In the genomic region with DNA sequence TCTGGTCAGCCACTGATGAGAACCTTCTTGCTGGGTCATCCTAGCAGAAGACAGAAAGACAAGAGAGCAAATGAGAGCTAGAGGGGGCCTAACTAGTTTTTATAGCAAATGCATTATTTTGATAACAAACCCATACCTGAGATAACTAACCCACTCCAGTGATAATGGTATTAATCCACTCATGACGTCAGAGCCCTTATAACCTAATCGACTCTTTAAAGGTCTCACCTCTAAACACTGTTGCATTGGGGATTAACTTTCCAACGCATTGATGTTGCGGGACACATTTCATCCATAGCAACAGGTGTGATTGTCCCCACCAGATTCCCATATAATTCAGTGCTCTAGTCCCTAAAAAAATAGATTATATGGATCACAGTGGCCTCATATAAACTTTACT, we compare ENCODE assay signal across 29 cellular contexts.
DNase-seq lines count a peak whose midpoint lies in the region; ATAC-seq, FAIRE-seq and TF ChIP-seq lines count a peak whose summit lies in the region.
"Had no signal": no experiment of that assay in that cellular context is flagged by ENCODE, and none has a peak within 500 bp of the region (broad histone marks: within the 10 kb centered on the region; RNA-seq: fewer than 3 reads in every experiment).

No MANE protein-coding gene starts in this region.

- TF ChIP-seq POLR2A in HepG2 (IDR thresholded peaks at IDR 0.05; ENCODE audit: insufficient read depth in 1 of 2, low read depth in 2 of 2, low read length in 2 of 2) (no peak), right lobe of liver (IDR thresholded peaks at IDR 0.05) (no peak)

- TF ChIP-seq EP300 in HepG2 (IDR thresholded peaks at IDR 0.05; ENCODE audit: low read depth in 2 of 2, low read length in 2 of 2) (no peak), HepG2 (CRISPR knock-in tag; IDR thresholded peaks at IDR 0.05; ENCODE audit: borderline replicate concordance) (no peak)

- DNase-seq in HepG2 (ENCODE audit: low spot score) (no peak), right lobe of liver (no peak)
- DNase-seq: 8988T; ACHN; AML-193; BE2C; C1 segment of cervical spinal cord; Caco-2; Calu3; CD4-positive, alpha-beta memory T cell; CD4-positive, alpha-beta T cell; CD4-positive, CD25-positive, alpha-beta regulatory T cell; CD8-positive, alpha-beta memory T cell; CD8-positive, alpha-beta T cell; COR-L47; DMS 273 treated with DMSO at 0.1 percent for 48 hours; DMS153; DMS53; DMS79; DMS79 treated with DMSO at 0.1 percent for 48 hours; DND-41; EL had no signal

- H3K4me2 ChIP-seq in HepG2 (ENCODE audit: low read depth, low read length), result no peak overlapping the region
- H3K4me2 ChIP-seq: A549; BLaER1; BLaER1 treated with 17β-estradiol and CSF1 and Interleukin-3, amounts not matched to agents 10 nM and 100 nM had no signal

- in situ Hi-C loops in HepG2 (cut with HindIII; ENCODE audit: extremely low pct_ligation_motif_present, low pct_unique_long_range_greater_than_20kb), result no loop called here

- H3K4me3 ChIP-seq in HepG2 (replicated peaks in 1 of 3; ENCODE audit: insufficient read depth in 1 of 3, low read depth in 2 of 3, low read length in 3 of 3) (no peak overlapping the region), right lobe of liver (no peak overlapping the region)
- H3K4me3 ChIP-seq: A549; BLaER1; BLaER1 treated with 17β-estradiol and CSF1 and Interleukin-3, amounts not matched to agents 10 nM and 100 nM had no signal

- no peak for ATAC-seq in HepG2
- ATAC-seq in right lobe of liver, result no peak
- ATAC-seq: A549; CD8-positive, alpha-beta T cell had no signal

- H3K9me3 ChIP-seq in HepG2 (ENCODE audit: low read length), result no peaks in the 10 kb centered on the region
- no peaks in the 10 kb centered on the region for H3K9me3 ChIP-seq in right lobe of liver
- H3K9me3 ChIP-seq: A549; BE2C; BLaER1; BLaER1 treated with 17β-estradiol and CSF1 and Interleukin-3, amounts not matched to agents 10 nM and 100 nM; Caco-2 had no signal

- TF ChIP-seq RAD21 in HepG2 (CRISPR knock-in tag; IDR thresholded peaks at IDR 0.05), result no peak

- H2AFZ ChIP-seq in HepG2 (ENCODE audit: low read length), result no peak overlapping the region

- no peak overlapping the region for H3K9ac ChIP-seq in HepG2 (ENCODE audit: insufficient read depth, low read depth, low read length)
- H3K9ac ChIP-seq: BLaER1; BLaER1 treated with 17β-estradiol and CSF1 and Interleukin-3, amounts not matched to agents 10 nM and 100 nM had no signal

- POLR2A ChIA-PET in HepG2 (lab: Yijun Ruan, JAX), result no interaction called here

- H3K36me3 ChIP-seq in HepG2 (replicated peaks in 1 of 2; ENCODE audit: control insufficient read depth in 1 of 2, insufficient read depth in 2 of 2, low read length in 2 of 2) (no peaks in the 10 kb centered on the region), right lobe of liver (no peaks in the 10 kb centered on the region)
- H3K36me3 ChIP-seq: BE2C; BLaER1; BLaER1 treated with 17β-estradiol and CSF1 and Interleukin-3, amounts not matched to agents 10 nM and 100 nM had no signal

- TF ChIP-seq CTCF in HepG2 (CRISPR knock-in tag; IDR thresholded peaks at IDR 0.05) (no peak), right lobe of liver (IDR thresholded peaks at IDR 0.05) (no peak)

- WGBS in HepG2 (ENCODE audit: low lambda C conversion rate), result 0% methylated on average over 4 of the region's 4 CpGs
- 61% methylated on average over 4 of the region's 4 CpGs for WGBS in right lobe of liver (ENCODE audit: insufficient coverage, low coverage, low lambda C conversion rate, missing lambda C conversion rate)

- H4K20me1 ChIP-seq in HepG2 (ENCODE audit: insufficient read depth, low read length), result no peaks in the 10 kb centered on the region
- H4K20me1 ChIP-seq: BLaER1; BLaER1 treated with 17β-estradiol and CSF1 and Interleukin-3, amounts not matched to agents 10 nM and 100 nM had no signal

- H3K27ac ChIP-seq in HepG2 (ENCODE audit: extremely low read length, insufficient read depth, low read length) (no peak overlapping the region), right lobe of liver (no peak overlapping the region)
- H3K27ac ChIP-seq: 22Rv1; A549; BLaER1; BLaER1 treated with 17β-estradiol and CSF1 and Interleukin-3, amounts not matched to agents 10 nM and 100 nM; C4-2B had no signal

- no peak for FAIRE-seq in HepG2 (lab: Jason Lieb, UNC)
- FAIRE-seq: A204.1, A549, D721Med had no signal

- intact Hi-C loops in HepG2 (cut with micrococcal nuclease; ENCODE audit: unreplicated experiment), result no loop called here
- intact Hi-C loops in right lobe of liver (cut with DNase I), result no loop called here

- BruUV-seq in HepG2 (replicated peaks; lab: Mats Ljungman, UMichigan), result no TSS peak

- H3K27me3 ChIP-seq in HepG2 (ENCODE audit: control insufficient read depth in 1 of 2, insufficient read depth in 2 of 2, low read length in 2 of 2), result no peaks in the 10 kb centered on the region
- H3K27me3 ChIP-seq in right lobe of liver, result no peaks in the 10 kb centered on the region
- H3K27me3 ChIP-seq: BE2C; BLaER1; BLaER1 treated with 17β-estradiol and CSF1 and Interleukin-3, amounts not matched to agents 10 nM and 100 nM had no signal

- H3K79me2 ChIP-seq in HepG2 (ENCODE audit: insufficient read depth, low read length), result no peaks in the 10 kb centered on the region

- H3K4me1 ChIP-seq in HepG2 (ENCODE audit: insufficient read depth, low read length), result no peaks in the 10 kb centered on the region
- H3K4me1 ChIP-seq in right lobe of liver, result no peaks in the 10 kb centered on the region
- H3K4me1 ChIP-seq: A549; BE2C; BLaER1; BLaER1 treated with 17β-estradiol and CSF1 and Interleukin-3, amounts not matched to agents 10 nM and 100 nM; Caco-2 had no signal

- CTCF ChIA-PET in HepG2 (lab: Yijun Ruan, JAX; ENCODE audit: low intra/inter-chr PET ratio, low total read pairs), result no interaction called here

TF ChIP-seq in HepG2, 621 proteins besides CTCF, POLR2A, EP300 and RAD21:
- TF ChIP-seq CREB1 (IDR thresholded peaks at IDR 0.05), result peak; percentile 92
- no peak for TF ChIP-seq CREB1 (CRISPR knock-in tag; IDR thresholded peaks at IDR 0.05)
- TF ChIP-seq ATF7 (IDR thresholded peaks at IDR 0.05), result peak; percentile 36; the same call in 1 of the 2 replicates
- no peak for TF ChIP-seq ATF7 (CRISPR knock-in tag; IDR thresholded peaks at IDR 0.05)
- TF ChIP-seq CBX1 (IDR thresholded peaks at IDR 0.05; ENCODE audit: low read depth), result no peak
